8 cellular contexts compared by ENCODE assay signal in the genomic region with DNA sequence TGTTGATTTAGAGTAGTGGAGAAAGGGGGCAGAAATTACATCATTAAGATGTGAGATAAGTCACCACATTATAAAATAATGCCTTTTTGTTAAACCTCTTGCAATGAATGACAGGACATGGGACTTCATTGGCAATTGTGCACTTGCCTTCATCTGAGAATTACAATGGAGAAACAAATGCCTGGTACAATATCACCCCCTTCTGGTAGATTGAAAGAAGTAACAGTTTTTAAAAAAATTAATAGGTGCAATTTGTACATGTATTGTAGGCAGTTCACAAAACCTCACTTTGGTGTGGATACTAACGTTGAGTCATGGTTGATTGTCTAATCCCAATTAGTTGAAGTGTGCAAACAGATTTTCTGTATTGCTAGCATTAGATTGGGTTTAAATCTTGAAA. TPM values are rescaled to one million over a fixed set of nuclear protein-coding genes. Genes with fewer than 3 reads are reported as not detected.
DNase-seq lines count a peak whose midpoint lies in the region; ATAC-seq and TF ChIP-seq lines count a peak whose summit lies in the region.

No MANE protein-coding gene starts in this region.

- no peak overlapping the region for H4K5ac ChIP-seq in IMR-90 (ENCODE audit: low read depth, low read length)

- no peaks in the 10 kb centered on the region for H3K9me3 ChIP-seq in IMR-90 (ENCODE audit: control insufficient read depth, insufficient read depth, low read length)
- no peaks in the 10 kb centered on the region for H3K9me3 ChIP-seq in Panc1 (ENCODE audit: control insufficient read depth, insufficient read depth, low read depth, low read length)
- no peaks in the 10 kb centered on the region for H3K9me3 ChIP-seq in colonic mucosa
- no peaks in the 10 kb centered on the region for H3K9me3 ChIP-seq in lower lobe of right lung
- no peaks in the 10 kb centered on the region for H3K9me3 ChIP-seq in aorta (ENCODE audit: control insufficient read depth, low read length)

- H3K4me3 ChIP-seq in IMR-90 (ENCODE audit: insufficient read depth, low read depth, low read length), result no peak overlapping the region
- no peak overlapping the region for H3K4me3 ChIP-seq in Panc1 (ENCODE audit: low read depth in 2 of 2, low read length in 2 of 2)
- no peak overlapping the region for H3K4me3 ChIP-seq in colonic mucosa
- H3K4me3 ChIP-seq in lower lobe of right lung, result no peak overlapping the region
- no peak overlapping the region for H3K4me3 ChIP-seq in aorta (ENCODE audit: low read length in 2 of 2)

- H2AK9ac ChIP-seq in IMR-90 (replicated peaks; ENCODE audit: low read depth, low read length, poor library complexity), result no peak overlapping the region

- H3K18ac ChIP-seq in IMR-90 (ENCODE audit: low read depth, low read length), result peak overlapping the region; percentile 70; the same call in 1 of the 2 replicates

- CTCF ChIA-PET in IMR-90 (lab: Yijun Ruan, JAX) (interaction anchor here (0.5 to 3.4 kb wide), 9 partner anchors 16 to 1052 kb away, joined by 3 to 32 read pairs (median 4); no protein-coding TSS in a partner anchor), Panc1 (lab: Charles Lee) (interaction anchor here (0.5 kb wide), 1 partner anchor 119 kb away, joined by 3 read pairs; no protein-coding TSS in a partner anchor)

- no peak overlapping the region for H3K23ac ChIP-seq in IMR-90 (ENCODE audit: low read depth, low read length)

- TF ChIP-seq CTCF in IMR-90 (conservative IDR thresholded peaks at IDR 0.05; ENCODE audit: low read depth, low read length), result peak; percentile 78
- peak; percentile 71; the same call in 1 of the 2 replicates for TF ChIP-seq CTCF in Panc1 (IDR thresholded peaks at IDR 0.05)
- peak; percentile 68 for TF ChIP-seq CTCF in colonic mucosa (IDR thresholded peaks at IDR 0.05)
- peak; percentile 68 for TF ChIP-seq CTCF in lower lobe of right lung (IDR thresholded peaks at IDR 0.05)

- peak overlapping the region; percentile 89; the same call in 1 of the 2 replicates for H2BK20ac ChIP-seq in IMR-90 (ENCODE audit: low read depth, low read length)

- H4K91ac ChIP-seq in IMR-90 (ENCODE audit: insufficient read depth, low read depth, low read length), result no peak overlapping the region

- BruUV-seq in IMR-90 (replicated peaks; lab: Mats Ljungman, UMichigan) (no TSS peak), Panc1 (replicated peaks; lab: Mats Ljungman, UMichigan) (no TSS peak)

- H3K14ac ChIP-seq in IMR-90 (replicated peaks; ENCODE audit: low read depth, low read length), result no peak overlapping the region

- H4K20me1 ChIP-seq in IMR-90 (ENCODE audit: insufficient read depth, low read length), result no peaks in the 10 kb centered on the region

- peaks cover 5% of the 10 kb centered on the region; the same call in 1 of the 2 replicates for H3K4me1 ChIP-seq in IMR-90 (ENCODE audit: control insufficient read depth, insufficient read depth, low read length)
- H3K4me1 ChIP-seq in Panc1 (ENCODE audit: control insufficient read depth, insufficient read depth, low read length), result no peaks in the 10 kb centered on the region
- H3K4me1 ChIP-seq in colonic mucosa, result peaks cover 2% of the 10 kb centered on the region
- H3K4me1 ChIP-seq in lower lobe of right lung, result peaks cover 11% of the 10 kb centered on the region
- peaks cover 0 to 1% of the 10 kb centered on the region in 2 donors for H3K4me1 ChIP-seq in aorta (ENCODE audit: control insufficient read depth in 1 of 2, insufficient read depth in 2 of 2, low read length in 2 of 2)

- no peak overlapping the region for H2AFZ ChIP-seq in IMR-90 (replicated peaks; ENCODE audit: low read length, poor library complexity)

- TF ChIP-seq POLR2A in IMR-90 (IDR thresholded peaks at IDR 0.05; ENCODE audit: low read depth, low read length), result no peak

- H3K79me1 ChIP-seq in IMR-90 (ENCODE audit: low read depth in 1 of 2, low read length in 2 of 2), result no peaks in the 10 kb centered on the region

- ATAC-seq in IMR-90 (ENCODE audit: low read depth) (peak; percentile 37; the same call in 1 of the 2 replicates), Panc1 (peak; percentile 78), lower lobe of right lung (peak; percentile 71 to 75), aorta (ENCODE audit: low FRiP score) (peak; percentile 78)

- H3K27ac ChIP-seq in IMR-90 (ENCODE audit: insufficient read depth, low read length) (no peak overlapping the region), Panc1 (ENCODE audit: low read length) (no peak overlapping the region), colonic mucosa (no peak overlapping the region), lower lobe of right lung (no peak overlapping the region), aorta (ENCODE audit: low read depth in 1 of 2, low read length in 2 of 2) (no peak overlapping the region)

- peak; percentile 92 for TF ChIP-seq RAD21 in IMR-90 (IDR thresholded peaks at IDR 0.05; ENCODE audit: low read length)

- intact Hi-C loops in IMR-90 (cut with micrococcal nuclease), result loop anchor here (1.0 to 10.0 kb wide), 5 partner anchors 56 to 518 kb away; a partner anchor contains a TSS
- intact Hi-C loops in Panc1 (cut with micrococcal nuclease; ENCODE audit: unreplicated experiment), result loop anchor here (1.0 kb wide), 2 partner anchors 56 to 115 kb away; no protein-coding TSS in a partner anchor
- intact Hi-C loops in colonic mucosa (cut with DNase I), result loop anchor here (2.0 to 5.0 kb wide), 2 partner anchors 56 to 114 kb away; no protein-coding TSS in a partner anchor
- intact Hi-C loops in lower lobe of right lung (cut with DNase I), result no loop called here
- intact Hi-C loops in aorta (cut with DNase I), result loop anchor here (2.0 to 5.0 kb wide), 2 partner anchors 56 to 116 kb away; no protein-coding TSS in a partner anchor

- H3K9ac ChIP-seq in IMR-90 (ENCODE audit: low read depth, low read length) (no peak overlapping the region), colonic mucosa (ENCODE audit: low read depth in 2 of 2, low read length in 2 of 2) (no peak overlapping the region)

- in situ Hi-C loops in IMR-90 (cut with MboI; ENCODE audit: low sequenced_read_pairs) (no loop called here), Panc1 (cut with HindIII; ENCODE audit: low pct_unique_long_range_greater_than_20kb, low sequenced_read_pairs) (no loop called here)

- H3K4ac ChIP-seq in IMR-90 (ENCODE audit: low read depth, low read length), result no peak overlapping the region

- dilution Hi-C loops in IMR-90 (cut with HindIII; ENCODE audit: low sequenced_read_pairs, unreplicated experiment), result no loop called here

- POLR2A ChIA-PET in IMR-90 (lab: Charles Lee; ENCODE audit: unreplicated experiment) (no interaction called here), Panc1 (lab: Charles Lee) (no interaction called here)

- no peak overlapping the region for H2AK5ac ChIP-seq in IMR-90 (ENCODE audit: low read depth, low read length)

- WGBS in IMR-90 (ENCODE audit: extremely low coverage in 2 of 2, insufficient read length in 1 of 2), 2 experiments, result no CpG with 5 or more reads among the region's 1 CpG
- 0% methylated on average over 1 of the region's 1 CpG for WGBS in aorta, 2 donors

- H3K27me3 ChIP-seq in IMR-90 (ENCODE audit: control insufficient read depth, insufficient read depth, low read length) (no peaks in the 10 kb centered on the region), Panc1 (ENCODE audit: control insufficient read depth, insufficient read depth, low read length) (no peaks in the 10 kb centered on the region; the same call in 1 of the 2 replicates), colonic mucosa (no peaks in the 10 kb centered on the region), lower lobe of right lung (ENCODE audit: low read depth) (no peaks in the 10 kb centered on the region), aorta (ENCODE audit: control insufficient read depth in 1 of 2, insufficient read depth in 2 of 2, low read length in 1 of 2) (no peaks in the 10 kb centered on the region)

- H3K56ac ChIP-seq in IMR-90 (ENCODE audit: extremely low read depth, insufficient read depth, low read length), result no peak overlapping the region

- H3K4me2 ChIP-seq in IMR-90 (ENCODE audit: low read depth, low read length), result no peak overlapping the region

- peak overlapping the region; percentile 51; the same call in 1 of the 2 replicates for H2BK120ac ChIP-seq in IMR-90 (ENCODE audit: low read depth, low read length)

- peaks cover 3% of the 10 kb centered on the region for H3K9me1 ChIP-seq in IMR-90 (ENCODE audit: insufficient read depth, low read length)

- H2BK15ac ChIP-seq in IMR-90 (ENCODE audit: low read depth, low read length), result no peak overlapping the region; the same call in 2 of the 3 replicates

- no peak overlapping the region for H4K8ac ChIP-seq in IMR-90 (ENCODE audit: low read depth in 2 of 2, low read length in 2 of 2)

- peak overlapping the region; percentile 60 for H2BK5ac ChIP-seq in IMR-90 (ENCODE audit: low read depth, low read length, poor library complexity, severe bottlenecking)

- DNase-seq in A172 (ENCODE audit: low spot score) (peak; percentile 73), GM04504 (ENCODE audit: low read depth) (peak; percentile 28), IMR-90 (peak; percentile 83), Panc1 (ENCODE audit: low read depth, low spot score) (peak; percentile 24), colonic mucosa (no peak), lower lobe of right lung (no peak), aorta (no peak), HK-2 (ENCODE audit: unreplicated experiment) (no peak)

- H3K36me3 ChIP-seq in IMR-90 (ENCODE audit: control insufficient read depth, insufficient read depth, low read length), result no peaks in the 10 kb centered on the region
- no peaks in the 10 kb centered on the region for H3K36me3 ChIP-seq in Panc1 (ENCODE audit: control insufficient read depth, insufficient read depth, low read length)
- H3K36me3 ChIP-seq in colonic mucosa, result no peaks in the 10 kb centered on the region
- H3K36me3 ChIP-seq in lower lobe of right lung, result no peaks in the 10 kb centered on the region
- no peaks in the 10 kb centered on the region for H3K36me3 ChIP-seq in aorta (ENCODE audit: control insufficient read depth in 1 of 2, insufficient read depth in 2 of 2, low read length in 1 of 2)

RNA-seq across cellular contexts. Expression of a gene that starts 4.6 kb away (rescaled TPM):
- total RNA-seq in A172 (2014; rRNA removed; shearing (Covaris generic)), result 0.03 and 0.05 TPM in 2 replicates
- total RNA-seq in IMR-90 (2012; rRNA removed), result not detected in 2 replicates
- polyA plus RNA-seq in IMR-90 (2012; rRNA removed), result not detected in 2 replicates
- not detected in 2 replicates for polyA plus RNA-seq in IMR-90 (2012; cell fraction: cytosol; rRNA removed)
- polyA plus RNA-seq in IMR-90 (2012; cell fraction: nucleus; rRNA removed; ENCODE audit: low replicate concordance), result not detected in 2 replicates
- not detected for total RNA-seq in Panc1 (2021; ENCODE audit: unreplicated experiment)
- not detected for polyA plus RNA-seq in Panc1 (2012; ENCODE audit: insufficient read length)
- total RNA-seq in colonic mucosa, result 1 to 10 TPM; 1.7 to 2.9 TPM
- 5.7 TPM for total RNA-seq in lower lobe of right lung
- 1 to 10 TPM; 1.1 to 2.8 TPM for total RNA-seq in aorta
- polyA plus RNA-seq in aorta, result 1 to 10 TPM in 1 of 2 donors, under 1 TPM in 1; 0.97 to 1.8 TPM

RNA-seq across cellular contexts. Expression of a gene that starts 33.7 kb away (rescaled TPM):
- 0.77 TPM in 1 of 2 replicates, not detected in the other for total RNA-seq in A172 (2014; rRNA removed; shearing (Covaris generic))
- total RNA-seq in IMR-90 (2012; rRNA removed), result 0.28 and 0.36 TPM in 2 replicates
- polyA plus RNA-seq in IMR-90 (2012; rRNA removed), result 0.26 TPM in 2 replicates
- 0.05 and 0.06 TPM in 2 replicates for polyA plus RNA-seq in IMR-90 (2012; cell fraction: cytosol; rRNA removed)
- polyA plus RNA-seq in IMR-90 (2012; cell fraction: nucleus; rRNA removed; ENCODE audit: low replicate concordance), result 0.05 and 0.21 TPM in 2 replicates
- total RNA-seq in Panc1 (2021; ENCODE audit: unreplicated experiment), result not detected
- not detected for polyA plus RNA-seq in Panc1 (2012; ENCODE audit: insufficient read length)
- total RNA-seq in colonic mucosa, result not detected
- 0.24 TPM for total RNA-seq in lower lobe of right lung
- total RNA-seq in aorta, result not detected
- polyA plus RNA-seq in aorta, result not detected

RNA-seq across cellular contexts. Expression of a gene that starts 46.4 kb away (rescaled TPM):
- total RNA-seq in A172 (2014; rRNA removed; shearing (Covaris generic)), result not detected in 2 replicates
- not detected in 2 replicates for total RNA-seq in IMR-90 (2012; rRNA removed)
- polyA plus RNA-seq in IMR-90 (2012; rRNA removed), result not detected in 2 replicates
- not detected in 2 replicates for polyA plus RNA-seq in IMR-90 (2012; cell fraction: cytosol; rRNA removed)
- not detected in 2 replicates for polyA plus RNA-seq in IMR-90 (2012; cell fraction: nucleus; rRNA removed; ENCODE audit: low replicate concordance)
- total RNA-seq in Panc1 (2021; ENCODE audit: unreplicated experiment), result not detected
- polyA plus RNA-seq in Panc1 (2012; ENCODE audit: insufficient read length), result not detected
- total RNA-seq in colonic mucosa, result under 1 TPM; 0.27 to 0.80 TPM
- total RNA-seq in lower lobe of right lung, result 14.4 TPM
- total RNA-seq in aorta, result 1 to 10 TPM; 2.6 to 2.7 TPM
- polyA plus RNA-seq in aorta, result 1 to 10 TPM in 1 of 2 donors, under 1 TPM in 1; 0.51 to 3.3 TPM

Comparison
In these comparisons a context has a peak if more than half of its experiments do, and no peak if none do; other contexts are left out.
1. DNase-seq: peak in A172 (single experiment), GM04504 (single experiment), IMR-90 (single experiment) and Panc1 (single experiment); none in colonic mucosa (single experiment), lower lobe of right lung (single experiment), aorta (0 of 2) and HK-2 (single experiment).
2. Peak in every context shown above with its lines, with median percentiles within 50 percentile points of each other: ATAC-seq and CTCF ChIP-seq.